ENCODE assay signal across 15 cellular contexts in genomic region chr20:24814556-24815195, GRCh38.
DNase-seq lines count a peak whose midpoint lies in the region; ATAC-seq, FAIRE-seq and TF ChIP-seq lines count a peak whose summit lies in the region.
"Had no signal": no experiment of that assay in that cellular context is flagged by ENCODE, and none has a peak within 500 bp of the region (broad histone marks: within the 10 kb centered on the region; RNA-seq: fewer than 3 reads in every experiment).

No MANE protein-coding gene starts in this region.

- peak; percentile 80 for DNase-seq in COR-L47 (lab: John Stamatoyannopoulos, UW)
- DNase-seq in NCI-H1105 (lab: John Stamatoyannopoulos, UW) = peak; percentile 3
- peak; percentile 41 for DNase-seq in chondrocyte (ENCODE audit: low spot score)
- DNase-seq in posterior vena cava (ENCODE audit: low spot score) = peak; percentile 45
- DNase-seq in OCI-M2 (lab: John Stamatoyannopoulos, UW; ENCODE audit: unreplicated experiment) = no peak
- no peak for DNase-seq in small intestine
- no peak for DNase-seq in activated CD8-positive, alpha-beta T cell treated with anti-CD3 and anti-CD28 coated beads, Interleukin-2, amount 10 ng/mL, durations not matched to agents 7 days and 5 days
- DNase-seq: BE2C; CD4-positive, alpha-beta memory T cell; GM23248; H7 had no signal

- ATAC-seq in activated CD8-positive, alpha-beta T cell treated with anti-CD3 and anti-CD28 coated beads, Interleukin-2, amount 10 ng/mL, durations not matched to agents 7 days and 5 days = no peak
- ATAC-seq: A549 had no signal

- no peak overlapping the region for H3K4me3 ChIP-seq in small intestine (ENCODE audit: low read depth in 1 of 2, low read length in 2 of 2)
- H3K4me3 ChIP-seq: A549, GM23248 had no signal

- H3K36me3 Mint-ChIP-seq in chondrocyte (ENCODE audit: low read depth) = no peaks in the 10 kb centered on the region
- no peaks in the 10 kb centered on the region for H3K36me3 Mint-ChIP-seq in activated CD8-positive, alpha-beta T cell treated with anti-CD3 and anti-CD28 coated beads, Interleukin-2, amount 10 ng/mL, durations not matched to agents 7 days and 5 days (ENCODE audit: low read depth)
- H3K36me3 Mint-ChIP-seq: CD4-positive, alpha-beta memory T cell had no signal

- no peaks in the 10 kb centered on the region for H3K36me3 ChIP-seq in small intestine (ENCODE audit: control insufficient read depth in 2 of 2, insufficient read depth in 2 of 2, low read length in 2 of 2)
- H3K36me3 ChIP-seq: BE2C had no signal

- FAIRE-seq in small intestine (lab: Jason Lieb, UNC) = no peak
- FAIRE-seq: A549, D721Med had no signal

- H3K9me3 ChIP-seq in small intestine (ENCODE audit: control insufficient read depth, low read depth) = no peaks in the 10 kb centered on the region
- H3K9me3 ChIP-seq: BE2C had no signal

- H3K4me1 ChIP-seq in small intestine (ENCODE audit: control insufficient read depth in 2 of 2, insufficient read depth in 1 of 2, low read depth in 1 of 2, low read length in 1 of 2) = no peaks in the 10 kb centered on the region
- H3K4me1 ChIP-seq: A549, BE2C had no signal

- H3K27ac Mint-ChIP-seq in chondrocyte (ENCODE audit: unreplicated experiment) = no peak overlapping the region
- no peak overlapping the region for H3K27ac Mint-ChIP-seq in activated CD8-positive, alpha-beta T cell treated with anti-CD3 and anti-CD28 coated beads, Interleukin-2, amount 10 ng/mL, durations not matched to agents 7 days and 5 days
- H3K27ac Mint-ChIP-seq: CD4-positive, alpha-beta memory T cell had no signal

- no peak overlapping the region for H3K27ac ChIP-seq in small intestine (ENCODE audit: low read depth in 1 of 2, low read length in 1 of 2)
- H3K27ac ChIP-seq: A549, C4-2B, GM23248, HL-60 had no signal

- WGBS in small intestine, 3 donors = 68 to 84% (median 70%) methylated on average over 9 of the region's 9 CpGs

- no peak for TF ChIP-seq CTCF in chondrocyte (IDR thresholded peaks at IDR 0.05)

- H3K27me3 ChIP-seq in small intestine (ENCODE audit: control insufficient read depth in 2 of 2, insufficient read depth in 2 of 2, low read length in 2 of 2) = no peaks in the 10 kb centered on the region

- no peak overlapping the region for H3K4me3 Mint-ChIP-seq in chondrocyte (ENCODE audit: unreplicated experiment)
- no peak overlapping the region for H3K4me3 Mint-ChIP-seq in activated CD8-positive, alpha-beta T cell treated with anti-CD3 and anti-CD28 coated beads, Interleukin-2, amount 10 ng/mL, durations not matched to agents 7 days and 5 days
- H3K4me3 Mint-ChIP-seq: CD4-positive, alpha-beta memory T cell had no signal

- POLR2A ChIA-PET in activated CD8-positive, alpha-beta T cell treated with anti-CD3 and anti-CD28 coated beads, Interleukin-2, amount 10 ng/mL, durations not matched to agents 7 days and 5 days (lab: Charles Lee) = no interaction called here

- intact Hi-C loops in posterior vena cava (cut with DNase I) = no loop called here

- CTCF ChIA-PET in activated CD8-positive, alpha-beta T cell treated with anti-CD3 and anti-CD28 coated beads, Interleukin-2, amount 10 ng/mL, durations not matched to agents 7 days and 5 days (lab: Charles Lee) = no interaction called here

- H3K27me3 Mint-ChIP-seq in chondrocyte (ENCODE audit: low read depth) = peaks cover 20% of the 10 kb centered on the region
- H3K27me3 Mint-ChIP-seq in activated CD8-positive, alpha-beta T cell treated with anti-CD3 and anti-CD28 coated beads, Interleukin-2, amount 10 ng/mL, durations not matched to agents 7 days and 5 days (ENCODE audit: low read depth) = no peaks in the 10 kb centered on the region

- no peaks in the 10 kb centered on the region for H3K4me1 Mint-ChIP-seq in chondrocyte (ENCODE audit: low read depth)
- H3K4me1 Mint-ChIP-seq in activated CD8-positive, alpha-beta T cell treated with anti-CD3 and anti-CD28 coated beads, Interleukin-2, amount 10 ng/mL, durations not matched to agents 7 days and 5 days (ENCODE audit: low read depth) = peaks cover 6% of the 10 kb centered on the region
- H3K4me1 Mint-ChIP-seq: CD4-positive, alpha-beta memory T cell had no signal

- H3K9me3 Mint-ChIP-seq in chondrocyte (ENCODE audit: low read depth) = no peaks in the 10 kb centered on the region
- no peaks in the 10 kb centered on the region for H3K9me3 Mint-ChIP-seq in activated CD8-positive, alpha-beta T cell treated with anti-CD3 and anti-CD28 coated beads, Interleukin-2, amount 10 ng/mL, durations not matched to agents 7 days and 5 days (ENCODE audit: insufficient read depth)
- H3K9me3 Mint-ChIP-seq: CD4-positive, alpha-beta memory T cell had no signal

Comparison
In these comparisons a context has a peak if more than half of its experiments do, and no peak if none do; other contexts are left out.
1. DNase-seq: peak in COR-L47 (single experiment), NCI-H1105 (single experiment), chondrocyte (single experiment) and posterior vena cava (single experiment); none in OCI-M2 (single experiment), small intestine (single experiment) and activated CD8-positive, alpha-beta T cell treated with anti-CD3 and anti-CD28 coated beads, Interleukin-2, amount 10 ng/mL, durations not matched to agents 7 days and 5 days (single experiment).